8 cellular contexts compared by ENCODE assay signal in the genomic region with DNA sequence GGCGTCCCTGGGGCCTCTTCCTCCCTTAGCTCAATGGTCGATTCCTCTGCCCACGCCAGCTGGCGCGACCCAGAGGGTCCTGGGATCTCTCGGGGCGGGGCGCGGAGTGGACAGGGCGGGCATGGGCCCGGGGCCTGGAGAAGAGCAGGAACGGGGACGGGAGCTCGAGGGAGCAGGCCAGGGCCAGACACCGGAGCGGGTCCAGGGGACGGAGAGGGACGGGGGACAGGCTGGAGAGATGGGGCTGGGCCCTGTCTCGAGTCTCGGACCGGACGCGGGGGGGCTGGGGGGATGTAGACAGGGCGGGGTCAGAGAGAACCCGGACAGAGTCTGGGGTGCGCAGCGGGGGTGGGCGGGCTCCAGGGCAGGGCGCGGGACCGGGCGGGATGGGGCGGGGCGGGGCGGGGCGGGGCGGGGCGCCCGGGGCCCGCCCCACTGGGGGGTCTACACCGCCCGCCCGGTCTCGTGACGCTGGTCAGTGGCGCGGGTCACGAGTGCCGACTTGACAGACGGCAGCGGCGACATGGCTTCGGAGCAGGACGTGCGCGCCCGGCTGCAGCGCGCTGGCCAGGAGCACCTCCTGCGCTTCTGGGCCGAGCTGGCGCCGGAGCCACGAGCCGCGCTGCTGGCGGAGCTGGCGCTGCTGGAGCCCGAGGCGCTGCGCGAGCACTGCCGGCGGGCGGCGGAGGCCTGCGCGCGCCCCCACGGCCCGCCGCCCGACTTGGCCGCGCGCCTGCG. TPM values are rescaled to one million over a fixed set of nuclear protein-coding genes. Genes with fewer than 3 reads are reported as not detected.
DNase-seq lines count a peak whose midpoint lies in the region; ATAC-seq and TF ChIP-seq lines count a peak whose summit lies in the region.

Gene UAP1L1, plus strand, starts transcription at position 508 of the 738 bp plus-strand sequence. Its CDS starts 16 bp downstream, at position 524.

- H3K4me3 ChIP-seq in NT2/D1 (ENCODE audit: insufficient read length, low read depth) (peak within 1 kb of the TSS; percentile 78), foreskin fibroblast (ENCODE audit: low read depth in 1 of 2, low read length in 2 of 2) (peak within 1 kb of the TSS; percentile 74 to 79)

- H3K27me3 Mint-ChIP-seq in HFFc6 (ENCODE audit: insufficient read depth): no peaks in the 10 kb centered on the region; the same call in none of the 2 replicates
- H3K27me3 Mint-ChIP-seq in natural killer cell treated with Interleukin-12 subunit alpha and Interleukin-12 subunit beta and Interleukin-15 and Interleukin-18, amount 100 ng/mL, for 72 hours: no peaks in the 10 kb centered on the region
- peaks cover 57% of the 10 kb centered on the region for H3K27me3 Mint-ChIP-seq in type B pancreatic cell

- DNase-seq in GM10266 (ENCODE audit: extremely low spot score) (peak; percentile 93), HFFc6 (peak; percentile 57), NT2/D1 (ENCODE audit: low read depth, low spot score) (no peak), foreskin fibroblast (peak; percentile 62 to 87), type B pancreatic cell (ENCODE audit: extremely low spot score, unreplicated experiment) (no peak)
- DNase-seq in activated effector memory CD4-positive, alpha-beta T cell treated with Interleukin-2 at 50 U/mL for 16 hours: peak; percentile 34
- DNase-seq in natural killer cell treated with Interleukin-12 subunit alpha and Interleukin-12 subunit beta and Interleukin-15 and Interleukin-18, amount 100 ng/mL, for 72 hours (ENCODE audit: low spot score): peak; percentile 83

- peaks cover 12% of the 10 kb centered on the region for H3K27me3 ChIP-seq in NT2/D1 (ENCODE audit: insufficient read depth, insufficient read length)

- TF ChIP-seq CTCF in GM10266 (IDR thresholded peaks at IDR 0.05; ENCODE audit: control insufficient read depth, insufficient read depth, low read depth, missing control alignments) (no peak), HFFc6 (IDR thresholded peaks at IDR 0.05) (no peak), foreskin fibroblast (IDR thresholded peaks at IDR 0.05; ENCODE audit: low read depth, low read length) (no peak), type B pancreatic cell (conservative IDR thresholded peaks at IDR 0.05) (no peak)

- no peaks in the 10 kb centered on the region for H3K36me3 Mint-ChIP-seq in HFFc6 (ENCODE audit: low read depth)
- no peaks in the 10 kb centered on the region for H3K36me3 Mint-ChIP-seq in natural killer cell treated with Interleukin-12 subunit alpha and Interleukin-12 subunit beta and Interleukin-15 and Interleukin-18, amount 100 ng/mL, for 72 hours
- no peaks in the 10 kb centered on the region for H3K36me3 Mint-ChIP-seq in type B pancreatic cell

- peaks cover 12% of the 10 kb centered on the region for H3K4me1 ChIP-seq in NT2/D1 (ENCODE audit: insufficient read depth, insufficient read length)

- peak; percentile 81 to 86 for ATAC-seq in natural killer cell treated with Interleukin-12 subunit alpha and Interleukin-12 subunit beta and Interleukin-15 and Interleukin-18, amount 100 ng/mL, for 72 hours
- no peak for ATAC-seq in HG03378 (IDR thresholded peaks at IDR 0.05; ENCODE audit: unreplicated experiment)

- H3K9me3 Mint-ChIP-seq in HFFc6 (no peaks in the 10 kb centered on the region), type B pancreatic cell (no peaks in the 10 kb centered on the region)
- no peaks in the 10 kb centered on the region for H3K9me3 Mint-ChIP-seq in natural killer cell treated with Interleukin-12 subunit alpha and Interleukin-12 subunit beta and Interleukin-15 and Interleukin-18, amount 100 ng/mL, for 72 hours

- H3K36me3 ChIP-seq in NT2/D1 (ENCODE audit: insufficient read depth, insufficient read length, low read length): peaks cover 26% of the 10 kb centered on the region

- H3K27ac Mint-ChIP-seq in HFFc6: no peak within 1 kb of the TSS; the same call in 1 of the 2 replicates
- no peak within 1 kb of the TSS for H3K27ac Mint-ChIP-seq in natural killer cell treated with Interleukin-12 subunit alpha and Interleukin-12 subunit beta and Interleukin-15 and Interleukin-18, amount 100 ng/mL, for 72 hours
- no peak within 1 kb of the TSS for H3K27ac Mint-ChIP-seq in type B pancreatic cell

- H3K4me3 Mint-ChIP-seq in HFFc6 (peak within 1 kb of the TSS; percentile 81), type B pancreatic cell (peak within 1 kb of the TSS; percentile 74)
- peak within 1 kb of the TSS; percentile 77 for H3K4me3 Mint-ChIP-seq in natural killer cell treated with Interleukin-12 subunit alpha and Interleukin-12 subunit beta and Interleukin-15 and Interleukin-18, amount 100 ng/mL, for 72 hours

- peak within 1 kb of the TSS; percentile 90 for H3K9ac ChIP-seq in NT2/D1 (ENCODE audit: insufficient read length, low read depth)

- H3K4me1 Mint-ChIP-seq in HFFc6 (ENCODE audit: low read depth) (peaks cover 4% of the 10 kb centered on the region; the same call in 1 of the 2 replicates), type B pancreatic cell (ENCODE audit: unreplicated experiment) (no peaks in the 10 kb centered on the region)
- H3K4me1 Mint-ChIP-seq in natural killer cell treated with Interleukin-12 subunit alpha and Interleukin-12 subunit beta and Interleukin-15 and Interleukin-18, amount 100 ng/mL, for 72 hours (ENCODE audit: low read depth in 2 of 2): peaks cover 5 to 6% of the 10 kb centered on the region in 2 donors

- H3K9me3 ChIP-seq in NT2/D1 (ENCODE audit: insufficient read depth, low read length): no peaks in the 10 kb centered on the region

RNA-seq across cellular contexts. Expression of gene UAP1L1, which starts in this region (rescaled TPM):
- 10 to 100 TPM in 5 of 6 experiments, 1 to 10 TPM in 1; 9.4 to 13.1 (median 10.6) TPM for total RNA-seq in HFFc6 (2021; fragmentation: NEBNext Ultra II Directional; extraction: Animal tissue kit (Norgen Biotek cat#: 25700))
- 10 to 100 TPM; 19.9 to 22.0 TPM for total RNA-seq in natural killer cell treated with Interleukin-12 subunit alpha and Interleukin-12 subunit beta and Interleukin-15 and Interleukin-18, amount 100 ng/mL, for 72 hours
- 3.4 and 5.4 TPM in 2 replicates for total RNA-seq in type B pancreatic cell (ENCODE audit: low replicate concordance)

Comparison
In these comparisons a context has a peak if more than half of its experiments do, and no peak if none do; other contexts are left out.
1. DNase-seq: peak in GM10266 (single experiment), HFFc6 (single experiment), activated effector memory CD4-positive, alpha-beta T cell treated with Interleukin-2 at 50 U/mL for 16 hours (single experiment), foreskin fibroblast (2 of 2) and natural killer cell treated with Interleukin-12 subunit alpha and Interleukin-12 subunit beta and Interleukin-15 and Interleukin-18, amount 100 ng/mL, for 72 hours (single experiment); none in NT2/D1 (single experiment) and type B pancreatic cell (single experiment).
2. Peak in every context shown above with its lines, with median percentiles within 50 percentile points of each other: H3K4me3 Mint-ChIP-seq.